ENCODE assay signal across 28 cellular contexts in the genomic region with DNA sequence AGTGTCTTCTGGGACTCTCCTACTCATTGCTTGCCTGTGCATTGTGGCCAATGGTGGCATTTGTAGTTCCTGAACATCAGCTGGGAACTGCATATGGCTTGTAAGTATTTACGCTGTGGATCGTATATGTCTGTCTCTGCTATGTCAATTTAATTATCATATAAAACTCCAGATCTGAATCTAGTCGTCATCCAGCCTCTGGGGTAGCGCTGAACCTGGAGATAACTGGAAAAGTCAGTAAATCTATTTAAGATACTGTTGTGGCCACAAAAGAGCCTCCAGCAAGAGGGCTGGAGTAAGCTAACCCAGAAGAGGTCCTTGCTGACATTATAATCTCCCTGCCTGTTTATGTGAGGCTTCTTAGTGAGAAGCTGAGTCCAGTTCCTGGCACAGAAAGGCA.
"Had no signal": no experiment of that assay in that cellular context is flagged by ENCODE, and none has a peak within 500 bp of the region (broad histone marks: within the 10 kb centered on the region; RNA-seq: fewer than 3 reads in every experiment).

No MANE protein-coding gene starts in this region.

- H3K4me3 Mint-ChIP-seq: stimulated activated effector memory CD8-positive, alpha-beta T cell treated with anti-CD3 and anti-CD28 coated beads, Interleukin-12 subunit alpha, Interleukin-12 subunit beta, amount 100 ng/mL, for 72 hours; stimulated activated memory B cell treated with anti-CD40 and anti-IgM and Interleukin-4, amounts not matched to agents 10 μg/mL and 1 μg/mL and 100 μg/mL, for 72 hours; stimulated activated naive B cell treated with anti-CD40 and anti-IgM and Interleukin-4, amounts not matched to agents 10 μg/mL and 1 μg/mL and 100 μg/mL, for 72 hours; stimulated activated naive CD8-positive, alpha-beta T cell treated with anti-CD3 and anti-CD28 coated beads, Interleukin-15, amount 100 ng/mL, for 72 hours; stimulated activated naive CD8-positive, alpha-beta T cell treated with anti-CD3 and anti-CD28 coated beads, Interleukin-15, Interleukin-2, amounts not matched to agents 100 ng/mL and 50 ng/mL, for 24 hours; type B pancreatic cell had no signal

- H3K9me3 Mint-ChIP-seq: stimulated activated effector memory CD8-positive, alpha-beta T cell treated with anti-CD3 and anti-CD28 coated beads, Interleukin-12 subunit alpha, Interleukin-12 subunit beta, amount 100 ng/mL, for 72 hours; stimulated activated memory B cell treated with anti-CD40 and anti-IgM and Interleukin-4, amounts not matched to agents 10 μg/mL and 1 μg/mL and 100 μg/mL, for 72 hours; stimulated activated naive B cell treated with anti-CD40 and anti-IgM and Interleukin-4, amounts not matched to agents 10 μg/mL and 1 μg/mL and 100 μg/mL, for 72 hours; stimulated activated naive CD8-positive, alpha-beta T cell treated with anti-CD3 and anti-CD28 coated beads, Interleukin-15, amount 100 ng/mL, for 72 hours; stimulated activated naive CD8-positive, alpha-beta T cell treated with anti-CD3 and anti-CD28 coated beads, Interleukin-15, Interleukin-2, amounts not matched to agents 100 ng/mL and 50 ng/mL, for 24 hours; type B pancreatic cell had no signal

- ATAC-seq: stimulated activated effector memory CD8-positive, alpha-beta T cell treated with anti-CD3 and anti-CD28 coated beads, Interleukin-12 subunit alpha, Interleukin-12 subunit beta, amount 100 ng/mL, for 72 hours; stimulated activated memory B cell treated with anti-CD40 and anti-IgM and Interleukin-4, amounts not matched to agents 10 μg/mL and 1 μg/mL and 100 μg/mL, for 72 hours; stimulated activated naive B cell treated with anti-CD40 and anti-IgM and Interleukin-4, amounts not matched to agents 10 μg/mL and 1 μg/mL and 100 μg/mL, for 72 hours; stimulated activated naive CD8-positive, alpha-beta T cell treated with anti-CD3 and anti-CD28 coated beads, Interleukin-15, amount 100 ng/mL, for 72 hours; stimulated activated naive CD8-positive, alpha-beta T cell treated with anti-CD3 and anti-CD28 coated beads, Interleukin-15, Interleukin-2, amounts not matched to agents 100 U/mL and 50 U/mL, for 24 hours; upper lobe of right lung had no signal

- H3K27ac ChIP-seq: stomach, suprapubic skin, testis, thoracic aorta, thyroid gland, tibial artery, tibial nerve, transverse colon, upper lobe of left lung, upper lobe of right lung, uterus, vagina had no signal

- H3K4me1 Mint-ChIP-seq: stimulated activated effector memory CD8-positive, alpha-beta T cell treated with anti-CD3 and anti-CD28 coated beads, Interleukin-12 subunit alpha, Interleukin-12 subunit beta, amount 100 ng/mL, for 72 hours; stimulated activated memory B cell treated with anti-CD40 and anti-IgM and Interleukin-4, amounts not matched to agents 10 μg/mL and 1 μg/mL and 100 μg/mL, for 72 hours; stimulated activated naive CD8-positive, alpha-beta T cell treated with anti-CD3 and anti-CD28 coated beads, Interleukin-15, amount 100 ng/mL, for 72 hours had no signal

- H3K27me3 Mint-ChIP-seq: stimulated activated memory B cell treated with anti-CD40 and anti-IgM and Interleukin-4, amounts not matched to agents 10 μg/mL and 1 μg/mL and 100 μg/mL, for 72 hours; stimulated activated naive B cell treated with anti-CD40 and anti-IgM and Interleukin-4, amounts not matched to agents 10 μg/mL and 1 μg/mL and 100 μg/mL, for 72 hours; stimulated activated naive CD8-positive, alpha-beta T cell treated with anti-CD3 and anti-CD28 coated beads, Interleukin-15, amount 100 ng/mL, for 72 hours; stimulated activated naive CD8-positive, alpha-beta T cell treated with anti-CD3 and anti-CD28 coated beads, Interleukin-15, Interleukin-2, amounts not matched to agents 100 ng/mL and 50 ng/mL, for 24 hours; type B pancreatic cell had no signal

- DNase-seq: stimulated activated CD4-positive, alpha-beta T cell treated with anti-CD3 and anti-CD28 coated beads, Interleukin-2, amount 100 ng/mL, for 48 hours; stimulated activated CD4-positive, alpha-beta T cell treated with anti-CD3 and anti-CD28 coated beads, Interleukin-4, amount 100 ng/mL, for 1 hour; stimulated activated CD4-positive, alpha-beta T cell treated with anti-CD3 and anti-CD28 coated beads, Interleukin-4, amount 100 ng/mL, for 24 hours; stimulated activated CD4-positive, alpha-beta T cell treated with anti-CD3 and anti-CD28 coated beads, Interleukin-4, amount 100 ng/mL, for 4 hours; stimulated activated CD8-positive, alpha-beta memory T cell treated with anti-CD3 and anti-CD28 coated beads, Interleukin-4, amount 100 ng/mL, for 48 hours; stimulated activated naive B cell treated with anti-CD40 and anti-IgM and Interleukin-4, amounts not matched to agents 10 μg/mL and 1 μg/mL and 100 μg/mL, for 72 hours; stimulated activated naive CD4-positive, alpha-beta T cell; stimulated activated naive CD4-positive, alpha-beta T cell treated with Interleukin-2 at 50 U/mL for 16 hours; stimulated activated naive CD8-positive, alpha-beta T cell treated with anti-CD3 and anti-CD28 coated beads, Interleukin-15, amount 100 ng/mL, for 72 hours; stimulated activated naive CD8-positive, alpha-beta T cell treated with anti-CD3 and anti-CD28 coated beads, Interleukin-15, Interleukin-2, amounts not matched to agents 100 U/mL and 50 U/mL, for 24 hours; stomach; substantia nigra; testis; thyroid gland; tibial artery; transverse colon; trophoblast cell; upper lobe of left lung; upper lobe of right lung; uterus had no signal

- H3K27ac Mint-ChIP-seq: stimulated activated effector memory CD8-positive, alpha-beta T cell treated with anti-CD3 and anti-CD28 coated beads, Interleukin-12 subunit alpha, Interleukin-12 subunit beta, amount 100 ng/mL, for 72 hours; stimulated activated memory B cell treated with anti-CD40 and anti-IgM and Interleukin-4, amounts not matched to agents 10 μg/mL and 1 μg/mL and 100 μg/mL, for 72 hours; stimulated activated naive B cell treated with anti-CD40 and anti-IgM and Interleukin-4, amounts not matched to agents 10 μg/mL and 1 μg/mL and 100 μg/mL, for 72 hours; stimulated activated naive CD8-positive, alpha-beta T cell treated with anti-CD3 and anti-CD28 coated beads, Interleukin-15, amount 100 ng/mL, for 72 hours; stimulated activated naive CD8-positive, alpha-beta T cell treated with anti-CD3 and anti-CD28 coated beads, Interleukin-15, Interleukin-2, amounts not matched to agents 100 ng/mL and 50 ng/mL, for 24 hours; type B pancreatic cell had no signal

- H3K27me3 ChIP-seq: stomach, suprapubic skin, testis, thyroid gland, tibial artery, tibial nerve, transverse colon, upper lobe of left lung, upper lobe of right lung, uterus, vagina had no signal

- H3K36me3 ChIP-seq: uterus had no signal

- H3K4me1 ChIP-seq: stomach, suprapubic skin, testis, thyroid gland, tibial artery, tibial nerve, transverse colon, upper lobe of left lung, upper lobe of right lung, uterus, vagina had no signal

- H3K9me3 ChIP-seq: stomach, suprapubic skin, testis, thoracic aorta, thyroid gland, tibial artery, tibial nerve, transverse colon, upper lobe of left lung, upper lobe of right lung, uterus, vagina had no signal

- H3K4me3 ChIP-seq: stomach, suprapubic skin, testis, thoracic aorta, thyroid gland, tibial artery, tibial nerve, transverse colon, upper lobe of left lung, upper lobe of right lung, uterus, vagina had no signal
